ENCODE assay signal across 18 cellular contexts in the genomic region with DNA sequence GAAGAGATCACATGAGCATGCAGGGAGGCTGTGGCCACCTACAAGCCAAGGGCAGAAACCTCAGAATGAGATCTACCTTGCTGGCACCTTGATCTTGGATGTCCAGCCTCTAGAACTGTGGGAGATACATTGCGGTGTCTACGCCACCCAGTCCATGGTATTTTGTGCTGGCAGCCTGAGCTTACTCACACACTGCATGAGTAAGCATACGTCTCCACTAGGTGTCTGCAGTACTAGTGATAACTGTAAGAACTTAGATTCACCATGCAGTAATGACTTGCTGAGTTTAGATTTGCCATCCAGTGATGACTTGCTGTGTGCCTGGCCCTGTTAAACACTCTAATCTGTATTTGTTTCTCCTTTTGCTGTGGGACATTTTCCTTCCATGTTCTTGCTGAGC.
"Had no signal": no experiment of that assay in that cellular context is flagged by ENCODE, and none has a peak within 500 bp of the region (broad histone marks: within the 10 kb centered on the region; RNA-seq: fewer than 3 reads in every experiment).

No MANE protein-coding gene starts in this region.

- H3K9me3 ChIP-seq: adrenal gland, body of pancreas, ovary, uterus had no signal

- H3K27ac ChIP-seq: adrenal gland, body of pancreas, left lung, neural progenitor cell, ovary, uterus had no signal

- H3K36me3 ChIP-seq: adrenal gland, esophagus muscularis mucosa, left lung, neural progenitor cell, ovary, uterus had no signal

- H3K4me1 ChIP-seq: body of pancreas, neural progenitor cell, uterus had no signal

- ATAC-seq: activated CD8-positive, alpha-beta memory T cell treated with anti-CD3 and anti-CD28 coated beads, Interleukin-2, amount 10 ng/mL, durations not matched to agents 7 days and 5 days; body of pancreas; left lung; SK-N-SH treated with all-trans-retinoic acid at 6 μM for 48 hours; T-helper 17 cell had no signal

- H3K4me1 Mint-ChIP-seq: mesothelial cell of epicardium, neural progenitor cell, T-helper 17 cell had no signal

- H3K4me2 ChIP-seq: neural progenitor cell had no signal

- DNase-seq: activated CD4-positive, alpha-beta T cell treated with anti-CD3 and anti-CD28 coated beads, Interleukin-2, amount 50 U/mL, for 4 hours; activated CD8-positive, alpha-beta memory T cell treated with anti-CD3 and anti-CD28 coated beads, Interleukin-2, amount 10 ng/mL, durations not matched to agents 7 days and 5 days; activated naive CD4-positive, alpha-beta T cell; activated T-cell treated with anti-CD3 and anti-CD28 coated beads, Interleukin-2, amount 50 U/mL, for 48 hours; body of pancreas; dermis blood vessel endothelial cell; foreskin fibroblast; left lung; ovary; stimulated activated CD4-positive, alpha-beta T cell treated with anti-CD3 and anti-CD28 coated beads, Interleukin-4, amount 100 ng/mL, for 1 hour; stimulated activated CD8-positive, alpha-beta memory T cell treated with anti-CD3 and anti-CD28 coated beads, Interleukin-4, amount 100 ng/mL, for 48 hours; T-helper 17 cell; uterus had no signal

- H3K4me3 ChIP-seq: adrenal gland, body of pancreas, esophagus muscularis mucosa, left lung, neural progenitor cell, ovary, uterus had no signal

- H3K4me3 Mint-ChIP-seq: activated CD8-positive, alpha-beta memory T cell treated with anti-CD3 and anti-CD28 coated beads, Interleukin-2, amount 10 ng/mL, durations not matched to agents 7 days and 5 days; mesothelial cell of epicardium; T-helper 17 cell had no signal

- H3K27ac Mint-ChIP-seq: activated CD8-positive, alpha-beta memory T cell treated with anti-CD3 and anti-CD28 coated beads, Interleukin-2, amount 10 ng/mL, durations not matched to agents 7 days and 5 days; mesothelial cell of epicardium; neural progenitor cell; T-helper 17 cell had no signal

- H3K27me3 ChIP-seq: adrenal gland, body of pancreas, esophagus muscularis mucosa, left lung, neural progenitor cell, ovary, uterus had no signal

- H3K36me3 Mint-ChIP-seq: activated CD8-positive, alpha-beta memory T cell treated with anti-CD3 and anti-CD28 coated beads, Interleukin-2, amount 10 ng/mL, durations not matched to agents 7 days and 5 days; mesothelial cell of epicardium; neural progenitor cell had no signal

- H2AFZ ChIP-seq: neural progenitor cell had no signal

- H3K9ac ChIP-seq: neural progenitor cell had no signal

- H3K9me3 Mint-ChIP-seq: neural progenitor cell had no signal
